ENCODE assay signal across 8 cellular contexts in genomic region chr11:5689551-5689983, GRCh38. TPM values are rescaled to one million over a fixed set of nuclear protein-coding genes. Genes with fewer than 3 reads are reported as not detected.
DNase-seq lines count a peak whose midpoint lies in the region; ATAC-seq, FAIRE-seq and TF ChIP-seq lines count a peak whose summit lies in the region.

Gene TRIM22 (plus strand): TSS chr11:5689790. CDS start chr11:5696233, 6,443 bp downstream.

- ATAC-seq in GM18505 (IDR thresholded peaks at IDR 0.05; ENCODE audit: unreplicated experiment) (peak; percentile 75), HG02840 (IDR thresholded peaks at IDR 0.05; ENCODE audit: low FRiP score, unreplicated experiment) (peak; percentile 77), pancreas (peak in 3 of 4 donors; percentile 21 to 55 (median 53)), aorta (ENCODE audit: low FRiP score) (peak; percentile 79)

- H3K9me3 ChIP-seq in pancreas (no peaks in the 10 kb centered on the region), aorta (ENCODE audit: control insufficient read depth, low read length) (no peaks in the 10 kb centered on the region)

- FAIRE-seq in RCC 7860 (lab: Jason Lieb, UNC) (no peak), pancreas (lab: Jason Lieb, UNC) (no peak)

- H3K36me3 ChIP-seq in pancreas = no peaks in the 10 kb centered on the region
- H3K36me3 ChIP-seq in aorta (ENCODE audit: control insufficient read depth in 1 of 2, insufficient read depth in 2 of 2, low read length in 1 of 2) = peaks cover 0 to 3% of the 10 kb centered on the region in 2 donors

- intact Hi-C loops in pancreas (cut with DNase I) (no loop called here), aorta (cut with DNase I) (loop anchor here in 1 of 2 donors (10.0 kb wide), 1 partner anchor 65 kb away; the partner anchor contains the start of gene TRIM34)

- peak; percentile 64 for TF ChIP-seq POLR2A in GM18505 (IDR thresholded peaks at IDR 0.05; ENCODE audit: borderline replicate concordance, extremely low read depth, insufficient read depth, insufficient read length)

- no peaks in the 10 kb centered on the region for H3K27me3 ChIP-seq in pancreas
- H3K27me3 ChIP-seq in aorta (ENCODE audit: control insufficient read depth in 1 of 2, insufficient read depth in 2 of 2, low read length in 1 of 2) = no peaks in the 10 kb centered on the region

- DNase-seq in RCC 7860 (ENCODE audit: low spot score) (peak; percentile 39), glomerular endothelial cell (ENCODE audit: extremely low read depth, low read depth, low spot score) (peak; percentile 44), pancreas (peak in 1 of 6 donors; percentile 37), aorta (peak in 1 of 2 donors; percentile 64), NCI-H524 treated with DMSO at 0.1 percent for 48 hours (lab: John Stamatoyannopoulos, UW) (no peak)
- DNase-seq in activated naive CD4-positive, alpha-beta T cell treated with anti-CD3 and anti-CD28 coated beads, Interleukin-2, amount 50 U/mL, for 16 hours = peak; percentile 57

- H3K27ac ChIP-seq in pancreas = peak within 1 kb of the TSS; percentile 24 to 80 (median 60)
- H3K27ac ChIP-seq in aorta (ENCODE audit: low read depth in 1 of 2, low read length in 2 of 2) = peak within 1 kb of the TSS; percentile 94 to 98

- peaks cover 0 to 8% (median 0%) of the 10 kb centered on the region in 3 donors for H3K4me1 ChIP-seq in pancreas
- peaks cover 0 to 4% of the 10 kb centered on the region in 2 donors for H3K4me1 ChIP-seq in aorta (ENCODE audit: control insufficient read depth in 1 of 2, insufficient read depth in 2 of 2, low read length in 2 of 2)

- H3K4me3 ChIP-seq in pancreas = peak within 1 kb of the TSS in 2 of 4 donors; percentile 19 to 38
- H3K4me3 ChIP-seq in aorta (ENCODE audit: low read length in 2 of 2) = peak within 1 kb of the TSS; percentile 84

- TF ChIP-seq CTCF in pancreas (IDR thresholded peaks at IDR 0.05) = no peak

- WGBS in pancreas, 2 donors = 41 to 43% methylated on average over 2 of the region's 2 CpGs
- 0% methylated on average over 2 of the region's 2 CpGs for WGBS in aorta, 2 donors

RNA-seq across cellular contexts. Expression of gene TRIM22, which starts in this region (rescaled TPM):
- total RNA-seq in glomerular endothelial cell (67.7 and 128 TPM in 2 replicates), pancreas (10 to 100 TPM in 4 of 6 donors, 1 to 10 TPM in 2; 4.1 to 24.7 (median 11.6) TPM), aorta (100 to 1,000 TPM in 1 of 2 donors, 10 to 100 TPM in 1; 71.4 to 109 TPM)
- polyA plus RNA-seq in pancreas (1 to 10 TPM; 9.1 to 9.5 TPM), aorta (100 to 1,000 TPM in 1 of 2 donors, 10 to 100 TPM in 1; 39.9 to 110 TPM)
